In the genomic region with DNA sequence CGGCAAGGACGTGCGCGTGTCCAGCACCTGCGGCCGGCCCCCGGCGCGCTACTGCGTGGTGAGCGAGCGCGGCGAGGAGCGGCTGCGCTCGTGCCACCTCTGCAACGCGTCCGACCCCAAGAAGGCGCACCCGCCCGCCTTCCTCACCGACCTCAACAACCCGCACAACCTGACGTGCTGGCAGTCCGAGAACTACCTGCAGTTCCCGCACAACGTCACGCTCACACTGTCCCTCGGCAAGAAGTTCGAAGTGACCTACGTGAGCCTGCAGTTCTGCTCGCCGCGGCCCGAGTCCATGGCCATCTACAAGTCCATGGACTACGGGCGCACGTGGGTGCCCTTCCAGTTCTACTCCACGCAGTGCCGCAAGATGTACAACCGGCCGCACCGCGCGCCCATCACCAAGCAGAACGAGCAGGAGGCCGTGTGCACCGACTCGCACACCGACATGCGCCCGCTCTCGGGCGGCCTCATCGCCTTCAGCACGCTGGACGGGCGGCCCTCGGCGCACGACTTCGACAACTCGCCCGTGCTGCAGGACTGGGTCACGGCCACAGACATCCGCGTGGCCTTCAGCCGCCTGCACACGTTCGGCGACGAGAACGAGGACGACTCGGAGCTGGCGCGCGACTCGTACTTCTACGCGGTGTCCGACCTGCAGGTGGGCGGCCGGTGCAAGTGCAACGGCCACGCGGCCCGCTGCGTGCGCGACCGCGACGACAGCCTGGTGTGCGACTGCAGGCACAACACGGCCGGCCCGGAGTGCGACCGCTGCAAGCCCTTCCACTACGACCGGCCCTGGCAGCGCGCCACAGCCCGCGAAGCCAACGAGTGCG, we compare ENCODE assay signal across 8 cellular contexts. TPM values are rescaled to one million over a fixed set of nuclear protein-coding genes. Genes with fewer than 3 reads are reported as not detected.
DNase-seq lines count a peak whose midpoint lies in the region; ATAC-seq, FAIRE-seq and TF ChIP-seq lines count a peak whose summit lies in the region.

No MANE protein-coding gene starts in this region.

- H3K36me3 ChIP-seq in bronchial epithelial cell (ENCODE audit: control insufficient read depth, insufficient read depth, low read length), result no peaks in the 10 kb centered on the region
- no peaks in the 10 kb centered on the region for H3K36me3 ChIP-seq in lung (ENCODE audit: control insufficient read depth in 2 of 2, insufficient read depth in 2 of 2, low read length in 2 of 2)
- H3K36me3 ChIP-seq in tibial nerve, result no peaks in the 10 kb centered on the region

- FAIRE-seq in bronchial epithelial cell (lab: Jason Lieb, UNC), result no peak

- H3K4me1 ChIP-seq in lung (ENCODE audit: control insufficient read depth in 2 of 2, insufficient read depth in 2 of 2, low read length in 2 of 2) (peaks cover 0 to 25% of the 10 kb centered on the region in 2 donors), tibial nerve (peaks cover 0 to 30% (median 23%) of the 10 kb centered on the region in 4 donors)

- peak; percentile 70 for DNase-seq in activated CD4-positive, alpha-beta T cell treated with anti-CD3 and anti-CD28 coated beads, Interleukin-2, amount 10 ng/mL, durations not matched to agents 24 days and 14 days
- DNase-seq in activated CD4-positive, alpha-beta T cell treated with anti-CD3 and anti-CD28 coated beads for 1 hour, result no peak
- DNase-seq in bronchial epithelial cell (ENCODE audit: low read depth), result no peak
- DNase-seq in lung (ENCODE audit: low spot score), result no peak
- no peak for DNase-seq in tibial nerve (ENCODE audit: low spot score in 2 of 2)
- DNase-seq in foreskin melanocyte, result no peak
- DNase-seq in glomerular visceral epithelial cell (ENCODE audit: extremely low spot score), result no peak
- DNase-seq in caudate nucleus (lab: John Stamatoyannopoulos, UW), result no peak

- no peaks in the 10 kb centered on the region for H3K36me3 Mint-ChIP-seq in activated CD4-positive, alpha-beta T cell treated with anti-CD3 and anti-CD28 coated beads, Interleukin-2, amount 10 ng/mL, durations not matched to agents 24 days and 14 days (ENCODE audit: low read depth)

- ATAC-seq in lung (ENCODE audit: insufficient read depth, low FRiP score), result no peak

- WGBS in lung, 2 donors, result 1 to 4% methylated on average over 103 to 110 of the region's 110 CpGs
- 6 to 10% methylated on average over 21 of the region's 110 CpGs for WGBS in tibial nerve, 2 donors

- peaks cover 40% of the 10 kb centered on the region for H3K27me3 ChIP-seq in bronchial epithelial cell (ENCODE audit: control insufficient read depth, insufficient read depth, low read length)
- H3K27me3 ChIP-seq in lung (ENCODE audit: control insufficient read depth, insufficient read depth), result peaks cover 3% of the 10 kb centered on the region
- peaks cover 0 to 43% of the 10 kb centered on the region in 2 donors for H3K27me3 ChIP-seq in tibial nerve

- intact Hi-C loops in activated CD4-positive, alpha-beta T cell treated with anti-CD3 and anti-CD28 coated beads, Interleukin-2, amount 10 ng/mL, durations not matched to agents 24 days and 14 days (cut with micrococcal nuclease), result loop anchor here (5.0 kb wide), 1 partner anchor 270 kb away; no protein-coding TSS in a partner anchor

- H3K27ac Mint-ChIP-seq in activated CD4-positive, alpha-beta T cell treated with anti-CD3 and anti-CD28 coated beads, Interleukin-2, amount 10 ng/mL, durations not matched to agents 24 days and 14 days, result peak overlapping the region; percentile 77

- H3K9me3 ChIP-seq in lung (ENCODE audit: control insufficient read depth in 2 of 2, insufficient read depth in 1 of 2, low read length in 1 of 2) (peaks cover 0 to 2% of the 10 kb centered on the region in 2 donors), tibial nerve (no peaks in the 10 kb centered on the region)

- no peak for TF ChIP-seq CTCF in bronchial epithelial cell (IDR thresholded peaks at IDR 0.05; ENCODE audit: insufficient read depth, low read length, severe bottlenecking)
- TF ChIP-seq CTCF in lung (IDR thresholded peaks at IDR 0.05; ENCODE audit: control extremely low read depth, extremely low read depth), result no peak
- no peak for TF ChIP-seq CTCF in tibial nerve (IDR thresholded peaks at IDR 0.05)

- peak overlapping the region; percentile 87 for H3K4me3 Mint-ChIP-seq in activated CD4-positive, alpha-beta T cell treated with anti-CD3 and anti-CD28 coated beads, Interleukin-2, amount 10 ng/mL, durations not matched to agents 24 days and 14 days

- H3K4me1 Mint-ChIP-seq in activated CD4-positive, alpha-beta T cell treated with anti-CD3 and anti-CD28 coated beads, Interleukin-2, amount 10 ng/mL, durations not matched to agents 24 days and 14 days, result peaks cover 4% of the 10 kb centered on the region

- H3K9me3 Mint-ChIP-seq in activated CD4-positive, alpha-beta T cell treated with anti-CD3 and anti-CD28 coated beads, Interleukin-2, amount 10 ng/mL, durations not matched to agents 24 days and 14 days, result no peaks in the 10 kb centered on the region

- H3K27ac ChIP-seq in lung (ENCODE audit: low read depth in 1 of 2, low read length in 1 of 2) (no peak overlapping the region), tibial nerve (peak overlapping the region in 2 of 4 donors; percentile 70 to 83), caudate nucleus (ENCODE audit: low read depth, low read length) (no peak overlapping the region)

- H3K27me3 Mint-ChIP-seq in activated CD4-positive, alpha-beta T cell treated with anti-CD3 and anti-CD28 coated beads, Interleukin-2, amount 10 ng/mL, durations not matched to agents 24 days and 14 days, result peaks cover 58% of the 10 kb centered on the region

- TF ChIP-seq POLR2A in tibial nerve (IDR thresholded peaks at IDR 0.05), result no peak

- peak overlapping the region; percentile 36 for H3K4me3 ChIP-seq in bronchial epithelial cell (ENCODE audit: low read depth, low read length)
- peak overlapping the region; percentile 35 for H3K4me3 ChIP-seq in lung
- H3K4me3 ChIP-seq in tibial nerve, result peak overlapping the region; percentile 43 to 71 (median 63)

- TF ChIP-seq EP300 in tibial nerve (IDR thresholded peaks at IDR 0.05), result no peak

RNA-seq across cellular contexts. Expression of a gene that starts 1.5 kb away (rescaled TPM):
- 0.43 and 0.51 TPM in 2 replicates for total RNA-seq in activated CD4-positive, alpha-beta T cell treated with anti-CD3 and anti-CD28 coated beads, Interleukin-2, amount 10 ng/mL, durations not matched to agents 24 days and 14 days
- total RNA-seq in bronchial epithelial cell (under 0.01 and 0.51 TPM in 2 replicates), lung (10 to 100 TPM; 10.9 to 17.1 TPM), tibial nerve (10 to 100 TPM; 15.9 to 31.0 (median 25.0) TPM)
- polyA plus RNA-seq in lung, result 1 to 10 TPM; 3.6 to 4.7 TPM

RNA-seq across cellular contexts. Expression of a gene that starts 57.3 kb away (rescaled TPM):
- 32.6 and 36.8 TPM in 2 replicates for total RNA-seq in activated CD4-positive, alpha-beta T cell treated with anti-CD3 and anti-CD28 coated beads, Interleukin-2, amount 10 ng/mL, durations not matched to agents 24 days and 14 days
- total RNA-seq in bronchial epithelial cell (not detected in 2 replicates), lung (10 to 100 TPM; 14.6 to 55.3 TPM), tibial nerve (10 to 100 TPM; 17.8 to 62.1 (median 22.5) TPM)
- polyA plus RNA-seq in lung, result 10 to 100 TPM; 11.7 to 70.9 TPM

Comparison
In these comparisons a context has a peak if more than half of its experiments do, and no peak if none do; other contexts are left out.
1. RNA of a gene that starts 57.3 kb away (total RNA-seq): 14.6 to 55.3 TPM in lung, 32.6 to 36.8 TPM in activated CD4-positive, alpha-beta T cell treated with anti-CD3 and anti-CD28 coated beads, Interleukin-2, amount 10 ng/mL, durations not matched to agents 24 days and 14 days and 17.8 to 62.1 TPM in tibial nerve; not detected in bronchial epithelial cell; every median in the first group is over 10 times any median in the second.
2. Peak in every context shown above with its lines, with median percentiles within 50 percentile points of each other: H3K4me3 ChIP-seq.